ENCODE assay signal across 13 cellular contexts in the genomic region with DNA sequence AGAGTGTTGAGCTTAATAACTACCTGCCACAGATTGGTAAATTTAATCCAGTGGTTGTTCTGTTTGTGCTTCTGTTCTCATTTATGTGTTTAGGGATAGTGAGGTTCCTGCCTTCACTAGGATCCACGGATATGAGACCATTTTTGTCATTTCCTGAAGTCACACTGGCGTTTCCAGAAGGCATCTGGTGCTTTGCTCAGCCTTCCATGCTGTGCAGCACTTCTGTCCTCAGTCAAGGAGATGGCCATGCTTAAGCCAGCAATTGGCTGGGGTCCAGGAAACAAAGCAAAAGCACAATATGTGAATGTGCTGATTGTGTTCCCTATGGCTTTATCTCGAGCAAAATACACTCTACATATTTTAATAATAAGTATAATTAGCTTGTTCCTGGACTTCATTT.
DNase-seq lines count a peak whose midpoint lies in the region; ATAC-seq and TF ChIP-seq lines count a peak whose summit lies in the region.
"Had no signal": no experiment of that assay in that cellular context is flagged by ENCODE, and none has a peak within 500 bp of the region (broad histone marks: within the 10 kb centered on the region; RNA-seq: fewer than 3 reads in every experiment).

No MANE protein-coding gene starts in this region.

- H3K27me3 ChIP-seq in right atrium auricular region, result no peaks in the 10 kb centered on the region
- H3K27me3 ChIP-seq: transverse colon had no signal

- H3K36me3 Mint-ChIP-seq in activated T-cell treated with anti-CD3 and anti-CD28 coated beads, Interleukin-2, amount 50 U/mL, for 4 hours (ENCODE audit: insufficient read depth), result peaks cover 12% of the 10 kb centered on the region

- no peak overlapping the region for H3K27ac ChIP-seq in right atrium auricular region
- H3K27ac ChIP-seq: epithelial cell of prostate, transverse colon had no signal

- ATAC-seq in Right ventricle myocardium superior (ENCODE audit: poor library complexity), result peak; percentile 87
- ATAC-seq in activated T-cell treated with anti-CD3 and anti-CD28 coated beads, Interleukin-2, amount 50 U/mL, for 4 hours, result no peak
- ATAC-seq in SK-N-SH treated with all-trans-retinoic acid at 6 μM for 48 hours, result no peak
- ATAC-seq in HG03571 (IDR thresholded peaks at IDR 0.05; ENCODE audit: unreplicated experiment), result no peak

- no peak overlapping the region for H3K4me3 Mint-ChIP-seq in activated T-cell treated with anti-CD3 and anti-CD28 coated beads, Interleukin-2, amount 50 U/mL, for 4 hours
- H3K4me3 Mint-ChIP-seq: activated B cell treated with CpG ODN at 0.5 μM for 24 hours; activated naive CD8-positive, alpha-beta T cell treated with anti-CD3 and anti-CD28 coated beads for 36 hours had no signal

- H3K9me3 Mint-ChIP-seq in activated T-cell treated with anti-CD3 and anti-CD28 coated beads, Interleukin-2, amount 50 U/mL, for 4 hours, result no peaks in the 10 kb centered on the region
- H3K9me3 Mint-ChIP-seq: activated B cell treated with CpG ODN at 0.5 μM for 24 hours; activated naive CD8-positive, alpha-beta T cell treated with anti-CD3 and anti-CD28 coated beads for 36 hours had no signal

- no peak for DNase-seq in Right ventricle myocardium superior
- DNase-seq in right atrium auricular region (ENCODE audit: low spot score), result no peak
- DNase-seq in NCI-H510A treated with DMSO at 0.1 percent for 48 hours (lab: John Stamatoyannopoulos, UW), result peak; percentile 60
- peak; percentile 6 to 37 for DNase-seq in dermis microvascular lymphatic vessel endothelial cell (ENCODE audit: low read depth in 2 of 2)
- no peak for DNase-seq in activated T-cell treated with anti-CD3 and anti-CD28 coated beads, Interleukin-2, amount 50 U/mL, for 4 hours
- DNase-seq in AML-193 (lab: John Stamatoyannopoulos, UW), result no peak
- DNase-seq: activated B cell treated with CpG ODN at 0.5 μM for 24 hours; activated naive CD8-positive, alpha-beta T cell treated with anti-CD3 and anti-CD28 coated beads for 36 hours; SW 1271; transverse colon had no signal

- no peaks in the 10 kb centered on the region for H3K27me3 Mint-ChIP-seq in activated T-cell treated with anti-CD3 and anti-CD28 coated beads, Interleukin-2, amount 50 U/mL, for 4 hours (ENCODE audit: low read depth)
- H3K27me3 Mint-ChIP-seq: activated B cell treated with CpG ODN at 0.5 μM for 24 hours; activated naive CD8-positive, alpha-beta T cell treated with anti-CD3 and anti-CD28 coated beads for 36 hours had no signal

- intact Hi-C loops in Right ventricle myocardium superior (cut with DNase I), result no loop called here

- H3K36me3 ChIP-seq in right atrium auricular region, result no peaks in the 10 kb centered on the region
- H3K36me3 ChIP-seq: transverse colon had no signal

- H3K4me1 Mint-ChIP-seq in activated T-cell treated with anti-CD3 and anti-CD28 coated beads, Interleukin-2, amount 50 U/mL, for 4 hours (ENCODE audit: low read depth), result no peaks in the 10 kb centered on the region
- H3K4me1 Mint-ChIP-seq: activated B cell treated with CpG ODN at 0.5 μM for 24 hours; activated naive CD8-positive, alpha-beta T cell treated with anti-CD3 and anti-CD28 coated beads for 36 hours had no signal

- no peak for TF ChIP-seq CTCF in right atrium auricular region (IDR thresholded peaks at IDR 0.05)

- H3K9me3 ChIP-seq in right atrium auricular region, result no peaks in the 10 kb centered on the region
- H3K9me3 ChIP-seq: transverse colon had no signal

- H3K4me3 ChIP-seq in right atrium auricular region, result no peak overlapping the region
- H3K4me3 ChIP-seq: transverse colon had no signal

- H3K4me1 ChIP-seq in right atrium auricular region, result no peaks in the 10 kb centered on the region
- H3K4me1 ChIP-seq: transverse colon had no signal

TF ChIP-seq in SK-N-SH treated with all-trans-retinoic acid at 6 μM for 48 hours, 23 proteins besides CTCF, POLR2A, EP300 and RAD21:
- TF ChIP-seq ISL1 (CRISPR knock-in tag; IDR thresholded peaks at IDR 0.05), result no peak
- no peak for TF ChIP-seq PPARA (CRISPR knock-in tag; IDR thresholded peaks at IDR 0.05; ENCODE audit: borderline replicate concordance)
- no peak for TF ChIP-seq ZNF565 (CRISPR knock-in tag; conservative IDR thresholded peaks at IDR 0.05; ENCODE audit: low read depth)
- TF ChIP-seq ARNTL (CRISPR knock-in tag; IDR thresholded peaks at IDR 0.05; ENCODE audit: borderline replicate concordance, low read depth), result no peak
- no peak for TF ChIP-seq ZFP30 (CRISPR knock-in tag; IDR thresholded peaks at IDR 0.05)
- TF ChIP-seq OSR1 (CRISPR knock-in tag; IDR thresholded peaks at IDR 0.05), result no peak
- TF ChIP-seq, protein P1, sequence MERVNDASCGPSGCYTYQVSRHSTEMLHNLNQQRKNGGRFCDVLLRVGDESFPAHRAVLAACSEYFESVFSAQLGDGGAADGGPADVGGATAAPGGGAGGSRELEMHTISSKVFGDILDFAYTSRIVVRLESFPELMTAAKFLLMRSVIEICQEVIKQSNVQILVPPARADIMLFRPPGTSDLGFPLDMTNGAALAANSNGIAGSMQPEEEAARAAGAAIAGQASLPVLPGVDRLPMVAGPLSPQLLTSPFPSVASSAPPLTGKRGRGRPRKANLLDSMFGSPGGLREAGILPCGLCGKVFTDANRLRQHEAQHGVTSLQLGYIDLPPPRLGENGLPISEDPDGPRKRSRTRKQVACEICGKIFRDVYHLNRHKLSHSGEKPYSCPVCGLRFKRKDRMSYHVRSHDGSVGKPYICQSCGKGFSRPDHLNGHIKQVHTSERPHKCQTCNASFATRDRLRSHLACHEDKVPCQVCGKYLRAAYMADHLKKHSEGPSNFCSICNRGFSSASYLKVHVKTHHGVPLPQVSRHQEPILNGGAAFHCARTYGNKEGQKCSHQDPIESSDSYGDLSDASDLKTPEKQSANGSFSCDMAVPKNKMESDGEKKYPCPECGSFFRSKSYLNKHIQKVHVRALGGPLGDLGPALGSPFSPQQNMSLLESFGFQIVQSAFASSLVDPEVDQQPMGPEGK (CRISPR knock-in tag; IDR thresholded peaks at IDR 0.05; ENCODE audit: borderline replicate concordance), result no peak
- no peak for TF ChIP-seq ZNF8 (CRISPR knock-in tag; IDR thresholded peaks at IDR 0.05)
- no peak for TF ChIP-seq RARB (CRISPR knock-in tag; IDR thresholded peaks at IDR 0.05)
- no peak for TF ChIP-seq BACH2 (CRISPR knock-in tag; IDR thresholded peaks at IDR 0.05; ENCODE audit: borderline replicate concordance)
- TF ChIP-seq TOX (CRISPR knock-in tag; IDR thresholded peaks at IDR 0.05; ENCODE audit: borderline replicate concordance), result no peak
- no peak for TF ChIP-seq ESRRG (CRISPR knock-in tag; IDR thresholded peaks at IDR 0.05)
- no peak for TF ChIP-seq CSRNP3 (CRISPR knock-in tag; IDR thresholded peaks at IDR 0.05)

Comparison
In these comparisons a context has a peak if more than half of its experiments do, and no peak if none do; other contexts are left out.
1. DNase-seq: peak in NCI-H510A treated with DMSO at 0.1 percent for 48 hours (single experiment) and dermis microvascular lymphatic vessel endothelial cell (2 of 2); none in Right ventricle myocardium superior (single experiment), right atrium auricular region (single experiment), activated T-cell treated with anti-CD3 and anti-CD28 coated beads, Interleukin-2, amount 50 U/mL, for 4 hours (single experiment) and AML-193 (0 of 2).